In genomic region chr18:69162649-69163048, GRCh38 we compare ENCODE assay signal across 7 cellular contexts.
"Had no signal": no experiment of that assay in that cellular context is flagged by ENCODE, and none has a peak within 500 bp of the region (broad histone marks: within the 10 kb centered on the region; RNA-seq: fewer than 3 reads in every experiment).

No MANE protein-coding gene starts in this region.

- H3K4me2 ChIP-seq: GM23338, KMS-11 had no signal

- H3K4me1 Mint-ChIP-seq: IgD-negative memory B cell had no signal

- H3K9me3 Mint-ChIP-seq: GM23338 had no signal

- ATAC-seq: GM23338 had no signal

- H3K27me3 Mint-ChIP-seq: IgD-negative memory B cell had no signal

- DNase-seq: H9, HCEC 1CT, KBM-7 had no signal

- H3K4me3 ChIP-seq: GM23338 had no signal

- H3K27ac Mint-ChIP-seq: GM23338, H9, IgD-negative memory B cell had no signal

- H3K27ac ChIP-seq: HL-60, KMS-11 had no signal

- H3K4me3 Mint-ChIP-seq: GM23338, H9, IgD-negative memory B cell had no signal

- H3K36me3 Mint-ChIP-seq: IgD-negative memory B cell had no signal

- H2AFZ ChIP-seq: GM23338 had no signal

- H3K9ac ChIP-seq: KMS-11 had no signal
